In the genomic region with DNA sequence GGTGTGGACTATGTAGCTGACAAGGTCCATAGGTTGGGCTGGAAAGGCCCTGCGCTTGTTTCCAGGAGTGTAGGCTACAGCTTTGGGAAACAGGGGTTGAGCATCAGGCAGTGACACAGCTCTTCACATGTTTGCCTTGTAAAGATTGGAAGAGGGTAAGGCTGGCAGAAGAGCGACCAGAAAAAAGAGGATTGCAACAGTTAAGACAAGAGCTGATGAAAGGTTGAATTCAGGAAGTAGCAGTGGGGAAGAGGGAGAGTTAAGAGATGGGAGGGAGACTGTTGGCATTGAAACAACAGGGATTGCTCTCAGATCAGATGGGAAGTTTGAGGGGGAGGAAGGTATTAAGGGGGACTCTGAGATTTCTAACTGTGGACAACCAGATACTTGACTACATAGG, we compare ENCODE assay signal across 1 cellular context.
TF ChIP-seq lines count a peak whose summit lies in the region.

No MANE protein-coding gene starts in this region.

TF ChIP-seq in GM23338, 12 proteins besides CTCF, POLR2A, EP300 and RAD21 (continued from another document):
- TF ChIP-seq, protein P1, sequence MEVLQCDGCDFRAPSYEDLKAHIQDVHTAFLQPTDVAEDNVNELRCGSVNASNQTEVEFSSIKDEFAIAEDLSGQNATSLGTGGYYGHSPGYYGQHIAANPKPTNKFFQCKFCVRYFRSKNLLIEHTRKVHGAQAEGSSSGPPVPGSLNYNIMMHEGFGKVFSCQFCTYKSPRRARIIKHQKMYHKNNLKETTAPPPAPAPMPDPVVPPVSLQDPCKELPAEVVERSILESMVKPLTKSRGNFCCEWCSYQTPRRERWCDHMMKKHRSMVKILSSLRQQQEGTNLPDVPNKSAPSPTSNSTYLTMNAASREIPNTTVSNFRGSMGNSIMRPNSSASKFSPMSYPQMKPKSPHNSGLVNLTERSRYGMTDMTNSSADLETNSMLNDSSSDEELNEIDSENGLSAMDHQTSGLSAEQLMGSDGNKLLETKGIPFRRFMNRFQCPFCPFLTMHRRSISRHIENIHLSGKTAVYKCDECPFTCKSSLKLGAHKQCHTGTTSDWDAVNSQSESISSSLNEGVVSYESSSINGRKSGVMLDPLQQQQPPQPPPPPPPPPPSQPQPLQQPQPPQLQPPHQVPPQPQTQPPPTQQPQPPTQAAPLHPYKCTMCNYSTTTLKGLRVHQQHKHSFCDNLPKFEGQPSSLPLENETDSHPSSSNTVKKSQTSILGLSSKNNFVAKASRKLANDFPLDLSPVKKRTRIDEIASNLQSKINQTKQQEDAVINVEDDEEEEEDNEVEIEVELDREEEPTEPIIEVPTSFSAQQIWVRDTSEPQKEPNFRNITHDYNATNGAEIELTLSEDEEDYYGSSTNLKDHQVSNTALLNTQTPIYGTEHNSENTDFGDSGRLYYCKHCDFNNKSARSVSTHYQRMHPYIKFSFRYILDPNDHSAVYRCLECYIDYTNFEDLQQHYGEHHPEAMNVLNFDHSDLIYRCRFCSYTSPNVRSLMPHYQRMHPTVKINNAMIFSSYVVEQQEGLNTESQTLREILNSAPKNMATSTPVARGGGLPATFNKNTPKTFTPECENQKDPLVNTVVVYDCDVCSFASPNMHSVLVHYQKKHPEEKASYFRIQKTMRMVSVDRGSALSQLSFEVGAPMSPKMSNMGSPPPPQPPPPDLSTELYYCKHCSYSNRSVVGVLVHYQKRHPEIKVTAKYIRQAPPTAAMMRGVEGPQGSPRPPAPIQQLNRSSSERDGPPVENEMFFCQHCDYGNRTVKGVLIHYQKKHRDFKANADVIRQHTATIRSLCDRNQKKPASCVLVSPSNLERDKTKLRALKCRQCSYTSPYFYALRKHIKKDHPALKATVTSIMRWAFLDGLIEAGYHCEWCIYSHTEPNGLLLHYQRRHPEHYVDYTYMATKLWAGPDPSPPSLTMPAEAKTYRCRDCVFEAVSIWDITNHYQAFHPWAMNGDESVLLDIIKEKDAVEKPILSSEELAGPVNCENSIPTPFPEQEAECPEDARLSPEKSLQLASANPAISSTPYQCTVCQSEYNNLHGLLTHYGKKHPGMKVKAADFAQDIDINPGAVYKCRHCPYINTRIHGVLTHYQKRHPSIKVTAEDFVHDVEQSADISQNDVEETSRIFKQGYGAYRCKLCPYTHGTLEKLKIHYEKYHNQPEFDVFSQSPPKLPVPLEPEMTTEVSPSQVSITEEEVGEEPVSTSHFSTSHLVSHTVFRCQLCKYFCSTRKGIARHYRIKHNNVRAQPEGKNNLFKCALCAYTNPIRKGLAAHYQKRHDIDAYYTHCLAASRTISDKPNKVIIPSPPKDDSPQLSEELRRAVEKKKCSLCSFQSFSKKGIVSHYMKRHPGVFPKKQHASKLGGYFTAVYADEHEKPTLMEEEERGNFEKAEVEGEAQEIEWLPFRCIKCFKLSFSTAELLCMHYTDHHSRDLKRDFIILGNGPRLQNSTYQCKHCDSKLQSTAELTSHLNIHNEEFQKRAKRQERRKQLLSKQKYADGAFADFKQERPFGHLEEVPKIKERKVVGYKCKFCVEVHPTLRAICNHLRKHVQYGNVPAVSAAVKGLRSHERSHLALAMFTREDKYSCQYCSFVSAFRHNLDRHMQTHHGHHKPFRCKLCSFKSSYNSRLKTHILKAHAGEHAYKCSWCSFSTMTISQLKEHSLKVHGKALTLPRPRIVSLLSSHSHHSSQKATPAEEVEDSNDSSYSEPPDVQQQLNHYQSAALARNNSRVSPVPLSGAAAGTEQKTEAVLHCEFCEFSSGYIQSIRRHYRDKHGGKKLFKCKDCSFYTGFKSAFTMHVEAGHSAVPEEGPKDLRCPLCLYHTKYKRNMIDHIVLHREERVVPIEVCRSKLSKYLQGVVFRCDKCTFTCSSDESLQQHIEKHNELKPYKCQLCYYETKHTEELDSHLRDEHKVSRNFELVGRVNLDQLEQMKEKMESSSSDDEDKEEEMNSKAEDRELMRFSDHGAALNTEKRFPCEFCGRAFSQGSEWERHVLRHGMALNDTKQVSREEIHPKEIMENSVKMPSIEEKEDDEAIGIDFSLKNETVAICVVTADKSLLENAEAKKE (CRISPR knock-in tag; IDR thresholded peaks at IDR 0.05) = no peak
- TF ChIP-seq POLR2AphosphoS5 (IDR thresholded peaks at IDR 0.05; ENCODE audit: low read depth) (no peak), JUNB (IDR thresholded peaks at IDR 0.05; ENCODE audit: unreplicated experiment) (no peak), EZH2phosphoT487 (IDR thresholded peaks at IDR 0.05; ENCODE audit: unreplicated experiment) (no peak)
